34 cellular contexts compared by ENCODE assay signal in the genomic region with DNA sequence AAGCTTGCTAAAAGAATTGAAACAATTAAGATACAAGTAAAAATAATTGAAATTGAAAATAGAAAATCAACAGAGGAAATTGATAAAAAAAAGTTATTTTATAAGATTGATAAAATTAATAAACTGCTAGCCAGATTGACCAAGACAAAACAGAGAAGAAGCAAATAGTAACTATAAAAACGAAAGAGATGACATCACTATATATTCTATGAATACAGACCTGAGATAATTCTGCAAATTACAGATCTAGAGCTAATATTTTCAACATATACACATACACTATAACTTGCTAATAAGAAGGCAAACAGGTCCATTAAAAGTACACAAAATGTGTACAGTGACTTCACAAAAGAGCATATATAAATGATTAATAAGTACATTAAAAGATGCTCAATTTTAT.
"Had no signal": no experiment of that assay in that cellular context is flagged by ENCODE, and none has a peak within 500 bp of the region (broad histone marks: within the 10 kb centered on the region; RNA-seq: fewer than 3 reads in every experiment).

No MANE protein-coding gene starts in this region.

- DNase-seq: activated effector memory CD4-positive, alpha-beta T cell treated with anti-CD3 and anti-CD28 coated beads, Interleukin-2, amount 50 U/mL, for 16 hours; activated effector memory CD4-positive, alpha-beta T cell treated with Interleukin-2 at 50 U/mL for 16 hours; activated gamma-delta T cell; activated gamma-delta T cell treated with Interleukin-2 at 50 U/mL for 16 hours; activated naive CD4-positive, alpha-beta T cell; activated naive CD4-positive, alpha-beta T cell treated with anti-CD3 and anti-CD28 coated beads for 36 hours; activated naive CD4-positive, alpha-beta T cell treated with anti-CD3 and anti-CD28 coated beads, Interleukin-2, amount 10 ng/mL, durations not matched to agents 7 days and 5 days; activated naive CD4-positive, alpha-beta T cell treated with anti-CD3 and anti-CD28 coated beads, Interleukin-2, amount 50 U/mL, for 16 hours; activated naive CD4-positive, alpha-beta T cell treated with Interleukin-2 at 50 U/mL for 16 hours; activated naive CD8-positive, alpha-beta T cell treated with anti-CD3 and anti-CD28 coated beads for 36 hours; activated naive CD8-positive, alpha-beta T cell treated with anti-CD3 and anti-CD28 coated beads, Interleukin-2, amount 10 ng/mL, durations not matched to agents 7 days and 5 days; activated naive CD8-positive, alpha-beta T cell treated with anti-CD3 and anti-CD28 coated beads, Interleukin-2, amount 50 U/mL, for 24 hours; activated T-cell treated with anti-CD3 and anti-CD28 coated beads, Interleukin-2, amount 50 U/mL, for 1 hour; activated T-cell treated with anti-CD3 and anti-CD28 coated beads, Interleukin-2, amount 50 U/mL, for 24 hours; activated T-cell treated with anti-CD3 and anti-CD28 coated beads, Interleukin-2, amount 50 U/mL, for 4 hours; activated T-cell treated with anti-CD3 and anti-CD28 coated beads, Interleukin-2, amount 50 U/mL, for 48 hours; activated T-cell treated with anti-CD3 and anti-CD28 coated beads, Interleukin-2, amount 50 U/mL, for 72 hours; adrenal gland; amniotic stem cell; amygdala; anterior cingulate cortex; aorta; body of pancreas; brain microvascular endothelial cell; caudate nucleus; central memory CD4-positive, alpha-beta T cell; cerebellar nuclear complex had no signal

- H3K4me1 ChIP-seq: adrenal gland, ascending aorta, body of pancreas, breast epithelium had no signal

- H3K27ac ChIP-seq: adrenal gland, ascending aorta, body of pancreas, brain microvascular endothelial cell, breast epithelium, cardiac muscle cell had no signal

- H3K9me3 ChIP-seq: adrenal gland, ascending aorta, body of pancreas, breast epithelium had no signal

- FAIRE-seq: astrocyte, bronchial epithelial cell had no signal

- H3K36me3 ChIP-seq: adrenal gland, ascending aorta, brain microvascular endothelial cell, breast epithelium, cardiac muscle cell had no signal

- H3K27me3 ChIP-seq: adrenal gland, ascending aorta, body of pancreas, brain microvascular endothelial cell, breast epithelium, cardiac muscle cell had no signal

- H3K4me3 ChIP-seq: adrenal gland, ascending aorta, body of pancreas, breast epithelium, cardiac muscle cell had no signal

- ATAC-seq: activated naive CD4-positive, alpha-beta T cell treated with anti-CD3 and anti-CD28 coated beads, Interleukin-2, amount 50 U/mL, for 72 hours; activated naive CD8-positive, alpha-beta T cell treated with anti-CD3 and anti-CD28 coated beads, Interleukin-2, amount 50 U/mL, for 24 hours; activated T-cell treated with anti-CD3 and anti-CD28 coated beads, Interleukin-2, amount 50 U/mL, for 4 hours; activated T-cell treated with anti-CD3 and anti-CD28 coated beads, Interleukin-2, amount 50 U/mL, for 72 hours; activated T-helper 17 cell treated with anti-CD3 and anti-CD28 coated beads, Interleukin-2, amount 50 U/mL, for 72 hours; body of pancreas had no signal
